Comparison of ENCODE assay signal across 14 cellular contexts in the genomic region with DNA sequence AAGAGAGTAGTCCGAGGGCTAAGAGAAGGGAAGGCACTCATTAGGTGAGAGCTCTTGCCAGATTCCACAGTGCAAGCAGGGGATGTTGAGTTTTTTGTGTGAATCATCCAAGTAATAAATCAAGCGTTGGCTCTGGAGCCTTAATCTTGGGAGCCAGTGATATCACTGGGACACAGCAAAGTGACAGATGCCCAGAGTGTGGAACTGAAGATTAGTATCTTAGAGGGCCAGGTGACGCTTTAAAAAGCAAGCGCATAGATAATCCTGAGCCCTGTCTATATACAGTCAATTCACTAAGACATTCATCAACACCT.
DNase-seq lines count a peak whose midpoint lies in the region; ATAC-seq, FAIRE-seq and TF ChIP-seq lines count a peak whose summit lies in the region.
"Had no signal": no experiment of that assay in that cellular context is flagged by ENCODE, and none has a peak within 500 bp of the region (broad histone marks: within the 10 kb centered on the region; RNA-seq: fewer than 3 reads in every experiment).

No MANE protein-coding gene starts in this region.

- no peaks in the 10 kb centered on the region for H3K36me3 Mint-ChIP-seq in astrocyte (ENCODE audit: low read depth, unreplicated experiment)
- peaks cover 15% of the 10 kb centered on the region for H3K36me3 Mint-ChIP-seq in activated CD8-positive, alpha-beta T cell treated with anti-CD3 and anti-CD28 coated beads, Interleukin-2, amount 10 ng/mL, durations not matched to agents 7 days and 5 days (ENCODE audit: low read depth)

- no peaks in the 10 kb centered on the region for H3K9me3 ChIP-seq in astrocyte (ENCODE audit: insufficient read depth, low read depth, low read length)

- peaks cover 7% of the 10 kb centered on the region for H3K27me3 Mint-ChIP-seq in astrocyte (ENCODE audit: low read depth, unreplicated experiment)
- H3K27me3 Mint-ChIP-seq in activated CD8-positive, alpha-beta T cell treated with anti-CD3 and anti-CD28 coated beads, Interleukin-2, amount 10 ng/mL, durations not matched to agents 7 days and 5 days (ENCODE audit: low read depth): peaks cover 48% of the 10 kb centered on the region

- POLR2A ChIA-PET in activated CD8-positive, alpha-beta T cell treated with anti-CD3 and anti-CD28 coated beads, Interleukin-2, amount 10 ng/mL, durations not matched to agents 7 days and 5 days (lab: Charles Lee): no interaction called here

- CTCF ChIA-PET in activated CD8-positive, alpha-beta T cell treated with anti-CD3 and anti-CD28 coated beads, Interleukin-2, amount 10 ng/mL, durations not matched to agents 7 days and 5 days (lab: Charles Lee): interaction anchor here (1.0 kb wide), 1 partner anchor 223 kb away, joined by 3 read pairs; no protein-coding TSS in a partner anchor

- H3K27me3 ChIP-seq in astrocyte (ENCODE audit: insufficient read depth, low read length): no peaks in the 10 kb centered on the region

- no peaks in the 10 kb centered on the region for H3K36me3 ChIP-seq in astrocyte (ENCODE audit: insufficient read depth, low read length)

- peaks cover 11% of the 10 kb centered on the region for H3K4me1 ChIP-seq in astrocyte (ENCODE audit: insufficient read depth, low read length)

- H3K4me2 ChIP-seq in astrocyte (ENCODE audit: low read length): peak overlapping the region; percentile 47

- no peak overlapping the region for H3K4me3 Mint-ChIP-seq in astrocyte (ENCODE audit: unreplicated experiment)
- H3K4me3 Mint-ChIP-seq in activated CD8-positive, alpha-beta T cell treated with anti-CD3 and anti-CD28 coated beads, Interleukin-2, amount 10 ng/mL, durations not matched to agents 7 days and 5 days: no peak overlapping the region
- H3K4me3 Mint-ChIP-seq: activated CD4-positive, alpha-beta memory T cell treated with anti-CD3 and anti-CD28 coated beads for 36 hours; activated naive CD4-positive, alpha-beta T cell treated with anti-CD3 and anti-CD28 coated beads for 36 hours had no signal

- no peak overlapping the region for H2AFZ ChIP-seq in astrocyte (ENCODE audit: low read depth, low read length)

- TF ChIP-seq CTCF in astrocyte (IDR thresholded peaks at IDR 0.05; ENCODE audit: insufficient read depth, low read depth, low read length): no peak

- no peak overlapping the region for H3K4me3 ChIP-seq in astrocyte (ENCODE audit: insufficient read depth, low read depth, low read length)
- H3K4me3 ChIP-seq: SK-N-MC had no signal

- peaks cover 21% of the 10 kb centered on the region for H3K9me3 Mint-ChIP-seq in astrocyte (ENCODE audit: unreplicated experiment)
- H3K9me3 Mint-ChIP-seq in activated CD8-positive, alpha-beta T cell treated with anti-CD3 and anti-CD28 coated beads, Interleukin-2, amount 10 ng/mL, durations not matched to agents 7 days and 5 days (ENCODE audit: insufficient read depth): peaks cover 26% of the 10 kb centered on the region

- H3K4me1 Mint-ChIP-seq in astrocyte (ENCODE audit: low read depth, unreplicated experiment): peaks cover 4% of the 10 kb centered on the region
- H3K4me1 Mint-ChIP-seq in activated CD8-positive, alpha-beta T cell treated with anti-CD3 and anti-CD28 coated beads, Interleukin-2, amount 10 ng/mL, durations not matched to agents 7 days and 5 days (ENCODE audit: low read depth): peaks cover 17% of the 10 kb centered on the region

- DNase-seq in A172 (ENCODE audit: low spot score): peak; percentile 88
- peak; percentile 53 for DNase-seq in DMS79 treated with DMSO at 0.1 percent for 48 hours (lab: John Stamatoyannopoulos, UW)
- peak; percentile 71 for DNase-seq in NCI-H2171 treated with DMSO at 0.1 percent for 48 hours (lab: John Stamatoyannopoulos, UW)
- peak; percentile 75 for DNase-seq in astrocyte (ENCODE audit: low read depth)
- no peak for DNase-seq in NCI-H1417 treated with DMSO at 0.1 percent for 48 hours (lab: John Stamatoyannopoulos, UW)
- no peak for DNase-seq in left lobe of liver (ENCODE audit: low spot score)
- no peak for DNase-seq in activated CD8-positive, alpha-beta T cell treated with anti-CD3 and anti-CD28 coated beads, Interleukin-2, amount 10 ng/mL, durations not matched to agents 7 days and 5 days
- DNase-seq: left colon had no signal

- H3K27ac Mint-ChIP-seq in astrocyte (ENCODE audit: unreplicated experiment): no peak overlapping the region
- no peak overlapping the region for H3K27ac Mint-ChIP-seq in activated CD8-positive, alpha-beta T cell treated with anti-CD3 and anti-CD28 coated beads, Interleukin-2, amount 10 ng/mL, durations not matched to agents 7 days and 5 days
- H3K27ac Mint-ChIP-seq: activated CD4-positive, alpha-beta memory T cell treated with anti-CD3 and anti-CD28 coated beads for 36 hours; activated naive CD4-positive, alpha-beta T cell treated with anti-CD3 and anti-CD28 coated beads for 36 hours had no signal

- H3K79me2 ChIP-seq in astrocyte (ENCODE audit: insufficient read depth, low read length): no peaks in the 10 kb centered on the region

- peak; percentile 60 for FAIRE-seq in astrocyte (lab: Jason Lieb, UNC)
- FAIRE-seq: H1 had no signal

- H3K27ac ChIP-seq in astrocyte (ENCODE audit: low read depth, low read length): no peak overlapping the region
- H3K27ac ChIP-seq: C4-2B, SK-N-MC had no signal

- H3K9ac ChIP-seq in astrocyte (ENCODE audit: low read length): no peak overlapping the region

- ATAC-seq in HG02840 (IDR thresholded peaks at IDR 0.05; ENCODE audit: low FRiP score, unreplicated experiment) (no peak), left lobe of liver (no peak)
- no peak for ATAC-seq in activated CD8-positive, alpha-beta T cell treated with anti-CD3 and anti-CD28 coated beads, Interleukin-2, amount 10 ng/mL, durations not matched to agents 7 days and 5 days

- no peaks in the 10 kb centered on the region for H4K20me1 ChIP-seq in astrocyte (ENCODE audit: insufficient read depth, low read length)

Comparison
In these comparisons a context has a peak if more than half of its experiments do, and no peak if none do; other contexts are left out.
1. DNase-seq: peak in A172 (single experiment), DMS79 treated with DMSO at 0.1 percent for 48 hours (single experiment), NCI-H2171 treated with DMSO at 0.1 percent for 48 hours (single experiment) and astrocyte (single experiment); none in NCI-H1417 treated with DMSO at 0.1 percent for 48 hours (single experiment), left lobe of liver (single experiment) and activated CD8-positive, alpha-beta T cell treated with anti-CD3 and anti-CD28 coated beads, Interleukin-2, amount 10 ng/mL, durations not matched to agents 7 days and 5 days (single experiment).